1 cellular context compared by ENCODE assay signal in genomic region chr13:37059136-37059847, GRCh38.
TF ChIP-seq lines count a peak whose summit lies in the region.

TSS of gene SUPT20H (minus strand) at chr13:37059688. CDS start at chr13:37051490, 8,198 bp downstream.

TF ChIP-seq in HepG2, 621 proteins besides CTCF, POLR2A, EP300 and RAD21 (continued from another document and continues in another):
- 0 out of 2 replicates have a peak, but pooled peaks have one; percentile 19 for TF ChIP-seq ZNF609 (CRISPR knock-in tag; IDR thresholded peaks at IDR 0.05; ENCODE audit: borderline replicate concordance)
- TF ChIP-seq GRHL1 (CRISPR knock-in tag; conservative IDR thresholded peaks at IDR 0.05): no peak
- peak; percentile 68 for TF ChIP-seq NRL (CRISPR knock-in tag; IDR thresholded peaks at IDR 0.05; ENCODE audit: borderline replicate concordance)
- TF ChIP-seq HMGXB3 (CRISPR knock-in tag; IDR thresholded peaks at IDR 0.05; ENCODE audit: borderline replicate concordance): no peak
- no peak for TF ChIP-seq ZNF460 (CRISPR knock-in tag; IDR thresholded peaks at IDR 0.05; ENCODE audit: borderline replicate concordance)
- peak; percentile 81; the same call in 1 of the 2 replicates for TF ChIP-seq ETV5 (CRISPR knock-in tag; IDR thresholded peaks at IDR 0.05; ENCODE audit: borderline replicate concordance)
- no peak for TF ChIP-seq ZNF292 (CRISPR knock-in tag; IDR thresholded peaks at IDR 0.05; ENCODE audit: borderline replicate concordance, low read depth)
- peak; percentile 96 for TF ChIP-seq GABPB1 (CRISPR knock-in tag; IDR thresholded peaks at IDR 0.05)
- no peak for TF ChIP-seq NFRKB (IDR thresholded peaks at IDR 0.05)
- peak; percentile 25; the same call in 1 of the 2 replicates for TF ChIP-seq PATZ1 (CRISPR knock-in tag; IDR thresholded peaks at IDR 0.05)
- TF ChIP-seq SCMH1 (CRISPR knock-in tag; IDR thresholded peaks at IDR 0.05; ENCODE audit: borderline replicate concordance): no peak
- peak; percentile 91 for TF ChIP-seq ZBTB7B (CRISPR knock-in tag; IDR thresholded peaks at IDR 0.05)
- TF ChIP-seq HDAC1 (CRISPR knock-in tag; IDR thresholded peaks at IDR 0.05): peak; percentile 50; the same call in 1 of the 2 replicates
- TF ChIP-seq RBAK (CRISPR knock-in tag; IDR thresholded peaks at IDR 0.05): no peak
- TF ChIP-seq MXD1 (CRISPR knock-in tag; IDR thresholded peaks at IDR 0.05): peak; percentile 67
- TF ChIP-seq DRAP1 (CRISPR knock-in tag; IDR thresholded peaks at IDR 0.05): peak; percentile 53; the same call in 1 of the 2 replicates
- TF ChIP-seq SOX13 (IDR thresholded peaks at IDR 0.05): no peak
- peak in 1 of 2 experiments; percentile 18; a peak in 1 of 4 replicates for TF ChIP-seq SOX13 (CRISPR knock-in tag; conservative IDR thresholded peaks at IDR 0.05 in 1 of 2, IDR thresholded peaks at IDR 0.05 in 1 of 2)
- no peak for TF ChIP-seq ZSCAN5A (CRISPR knock-in tag; IDR thresholded peaks at IDR 0.05; ENCODE audit: borderline replicate concordance)
- no peak for TF ChIP-seq KLF11 (CRISPR knock-in tag; IDR thresholded peaks at IDR 0.05)
- no peak for TF ChIP-seq RBM39 (IDR thresholded peaks at IDR 0.05; ENCODE audit: low read depth, low read length, poor library complexity, severe bottlenecking)
- TF ChIP-seq SAFB2 (CRISPR knock-in tag; IDR thresholded peaks at IDR 0.05; ENCODE audit: borderline replicate concordance, low read depth): peak; percentile 48; the same call in 1 of the 2 replicates
- TF ChIP-seq GATAD1 (CRISPR knock-in tag; IDR thresholded peaks at IDR 0.05): peak; percentile 78
- no peak for TF ChIP-seq ZNF18 (CRISPR knock-in tag; IDR thresholded peaks at IDR 0.05; ENCODE audit: insufficient replicate concordance)
- TF ChIP-seq CCDC6 (CRISPR knock-in tag; IDR thresholded peaks at IDR 0.05): no peak
- TF ChIP-seq ZNF362 (CRISPR knock-in tag; IDR thresholded peaks at IDR 0.05; ENCODE audit: borderline replicate concordance): peak; percentile 56; the same call in 1 of the 2 replicates
- peak; percentile 62; the same call in 1 of the 2 replicates for TF ChIP-seq KDM5A (IDR thresholded peaks at IDR 0.05; ENCODE audit: borderline replicate concordance, low read length)
- TF ChIP-seq SOX6 (IDR thresholded peaks at IDR 0.05): no peak
- TF ChIP-seq SOX6 (CRISPR knock-in tag; IDR thresholded peaks at IDR 0.05): no peak; the same call in 1 of the 2 replicates
- 0 out of 2 replicates have a peak, but pooled peaks have one; percentile 61 for TF ChIP-seq ZNF704 (CRISPR knock-in tag; IDR thresholded peaks at IDR 0.05; ENCODE audit: borderline replicate concordance)
- no peak for TF ChIP-seq ZC3H4 (CRISPR knock-in tag; IDR thresholded peaks at IDR 0.05; ENCODE audit: borderline replicate concordance)
- no peak for TF ChIP-seq KDM1A (CRISPR knock-in tag; IDR thresholded peaks at IDR 0.05)
- TF ChIP-seq NCOR1 (IDR thresholded peaks at IDR 0.05; ENCODE audit: borderline replicate concordance, low read length): no peak
- no peak for TF ChIP-seq LCORL (IDR thresholded peaks at IDR 0.05)
- no peak; the same call in 1 of the 2 replicates for TF ChIP-seq LCORL (CRISPR knock-in tag; IDR thresholded peaks at IDR 0.05)
- TF ChIP-seq HNRNPUL1 (IDR thresholded peaks at IDR 0.05; ENCODE audit: low read depth, low read length): no peak
- no peak for TF ChIP-seq PLSCR1 (CRISPR knock-in tag; IDR thresholded peaks at IDR 0.05; ENCODE audit: borderline replicate concordance)
